In the genomic region with DNA sequence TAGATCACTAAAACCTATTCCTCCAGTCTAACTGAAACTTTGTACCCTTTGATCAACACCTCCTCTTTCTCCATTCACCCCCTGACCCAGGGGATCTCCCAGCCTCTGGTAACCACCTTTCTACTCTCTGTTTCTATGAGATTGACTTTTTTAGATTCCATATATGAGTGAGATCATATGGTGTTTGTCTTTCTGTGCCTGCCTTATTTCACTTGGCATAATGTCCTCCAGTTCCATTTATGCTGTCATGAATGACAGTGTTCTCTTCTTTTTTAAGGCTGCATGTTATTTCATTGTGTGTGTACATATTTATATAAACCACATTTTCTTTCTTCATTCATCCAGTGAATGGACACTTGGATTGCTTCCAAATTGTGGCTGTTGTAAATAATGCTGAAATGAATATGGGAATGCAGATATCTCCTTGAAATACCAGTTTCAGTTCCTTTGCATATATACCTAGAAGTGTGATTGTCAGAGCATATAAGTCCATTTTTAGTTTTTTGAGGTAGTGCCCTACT, we compare ENCODE assay signal across 11 cellular contexts. TPM values are rescaled to one million over a fixed set of nuclear protein-coding genes. Genes with fewer than 3 reads are reported as not detected.
DNase-seq lines count a peak whose midpoint lies in the region; ATAC-seq and TF ChIP-seq lines count a peak whose summit lies in the region.
"Had no signal": no experiment of that assay in that cellular context is flagged by ENCODE, and none has a peak within 500 bp of the region (broad histone marks: within the 10 kb centered on the region; RNA-seq: fewer than 3 reads in every experiment).

No MANE protein-coding gene starts in this region.

- in situ Hi-C loops in mammary epithelial cell (cut with MboI; ENCODE audit: low sequenced_read_pairs in 2 of 2): no loop called here
- in situ Hi-C loops in HAP-1 (cut with MboI; ENCODE audit: low sequenced_read_pairs): no loop called here

- H3K36me3 Mint-ChIP-seq in MCF 10A (ENCODE audit: insufficient read depth, unreplicated experiment): peaks cover 37% of the 10 kb centered on the region
- H3K36me3 Mint-ChIP-seq in stimulated activated memory B cell treated with anti-CD40 and anti-IgM and Interleukin-4, amounts not matched to agents 10 μg/mL and 1 μg/mL and 100 μg/mL, for 72 hours: peaks cover 80% of the 10 kb centered on the region

- H3K4me3 ChIP-seq in mammary epithelial cell (replicated peaks in 1 of 3; ENCODE audit: insufficient read depth in 1 of 3, low read depth in 2 of 3, low read length in 3 of 3) (no peak overlapping the region), OCI-LY3 (ENCODE audit: low read length) (peak overlapping the region; percentile 29), PC-9 (no peak overlapping the region), HAP-1 (no peak overlapping the region)
- H3K4me3 ChIP-seq: BLaER1 treated with 17β-estradiol and CSF1 and Interleukin-3, amounts not matched to agents 10 nM and 100 nM; esophagus muscularis mucosa had no signal

- intact Hi-C loops in mammary epithelial cell (cut with micrococcal nuclease): no loop called here
- intact Hi-C loops in MCF 10A (cut with micrococcal nuclease): no loop called here
- intact Hi-C loops in PC-9 (cut with micrococcal nuclease; ENCODE audit: unreplicated experiment): no loop called here

- H3K4me1 ChIP-seq in mammary epithelial cell (ENCODE audit: insufficient read depth, low read length) (peaks cover 12% of the 10 kb centered on the region), OCI-LY3 (ENCODE audit: low read length) (peaks cover 57% of the 10 kb centered on the region), PC-9 (replicated peaks; ENCODE audit: insufficient read depth) (peaks cover 14% of the 10 kb centered on the region), HAP-1 (no peaks in the 10 kb centered on the region)

- H3K36me3 ChIP-seq in mammary epithelial cell (ENCODE audit: insufficient read depth, low read length) (peaks cover 4% of the 10 kb centered on the region), OCI-LY3 (replicated peaks; ENCODE audit: low read depth, low read length) (peaks cover 71% of the 10 kb centered on the region), PC-9 (ENCODE audit: low read depth) (peaks cover 28% of the 10 kb centered on the region), HAP-1 (replicated peaks) (peaks cover 40% of the 10 kb centered on the region)

- peak; percentile 90 for ATAC-seq in HG02759 (IDR thresholded peaks at IDR 0.05; ENCODE audit: unreplicated experiment)
- ATAC-seq in stimulated activated memory B cell treated with anti-CD40 and anti-IgM and Interleukin-4, amounts not matched to agents 10 μg/mL and 1 μg/mL and 100 μg/mL, for 72 hours: peak; percentile 89

- no peaks in the 10 kb centered on the region for H3K9me3 Mint-ChIP-seq in MCF 10A (ENCODE audit: unreplicated experiment)
- no peaks in the 10 kb centered on the region for H3K9me3 Mint-ChIP-seq in stimulated activated memory B cell treated with anti-CD40 and anti-IgM and Interleukin-4, amounts not matched to agents 10 μg/mL and 1 μg/mL and 100 μg/mL, for 72 hours

- H3K27ac Mint-ChIP-seq in MCF 10A (ENCODE audit: low read depth, unreplicated experiment): no peak overlapping the region
- peak overlapping the region; percentile 9 for H3K27ac Mint-ChIP-seq in stimulated activated memory B cell treated with anti-CD40 and anti-IgM and Interleukin-4, amounts not matched to agents 10 μg/mL and 1 μg/mL and 100 μg/mL, for 72 hours

- no peaks in the 10 kb centered on the region for H3K9me3 ChIP-seq in mammary epithelial cell (replicated peaks; ENCODE audit: insufficient read depth, low read length)
- no peaks in the 10 kb centered on the region for H3K9me3 ChIP-seq in OCI-LY3 (ENCODE audit: insufficient read depth, low read length)
- no peaks in the 10 kb centered on the region for H3K9me3 ChIP-seq in PC-9 (ENCODE audit: insufficient read depth, low read depth)
- H3K9me3 ChIP-seq in HAP-1: no peaks in the 10 kb centered on the region
- H3K9me3 ChIP-seq: esophagus muscularis mucosa had no signal

- H3K4me1 Mint-ChIP-seq in MCF 10A (ENCODE audit: insufficient read depth, unreplicated experiment): no peaks in the 10 kb centered on the region
- peaks cover 7% of the 10 kb centered on the region for H3K4me1 Mint-ChIP-seq in stimulated activated memory B cell treated with anti-CD40 and anti-IgM and Interleukin-4, amounts not matched to agents 10 μg/mL and 1 μg/mL and 100 μg/mL, for 72 hours

- no peak for TF ChIP-seq CTCF in mammary epithelial cell (conservative IDR thresholded peaks at IDR 0.05 in 1 of 2, IDR thresholded peaks at IDR 0.05 in 1 of 2; ENCODE audit: extremely low read depth in 1 of 2, insufficient read depth in 1 of 2, low read depth in 1 of 2, low read length in 2 of 2)
- TF ChIP-seq CTCF in MCF 10A (IDR thresholded peaks at IDR 0.05; ENCODE audit: unreplicated experiment): no peak
- TF ChIP-seq CTCF in OCI-LY3 (IDR thresholded peaks at IDR 0.05; ENCODE audit: low read depth, low read length): no peak
- no peak for TF ChIP-seq CTCF in PC-9 (conservative IDR thresholded peaks at IDR 0.05)

- no peaks in the 10 kb centered on the region for H3K9me2 ChIP-seq in PC-9 (ENCODE audit: insufficient read depth)

- H2AFZ ChIP-seq in mammary epithelial cell (ENCODE audit: low read depth, low read length) (no peak overlapping the region), OCI-LY3 (ENCODE audit: low read depth, low read length) (no peak overlapping the region), PC-9 (no peak overlapping the region)

- no peak overlapping the region for H3K27ac ChIP-seq in mammary epithelial cell (ENCODE audit: insufficient read depth, low read depth, low read length)
- H3K27ac ChIP-seq in OCI-LY3 (ENCODE audit: low read length): peak overlapping the region; percentile 83
- no peak overlapping the region for H3K27ac ChIP-seq in PC-9
- H3K27ac ChIP-seq: BLaER1 treated with 17β-estradiol and CSF1 and Interleukin-3, amounts not matched to agents 10 nM and 100 nM; HL-60 had no signal

- H3K27me3 ChIP-seq in mammary epithelial cell (ENCODE audit: insufficient read depth, low read length) (no peaks in the 10 kb centered on the region), OCI-LY3 (ENCODE audit: low read depth, low read length) (no peaks in the 10 kb centered on the region), PC-9 (ENCODE audit: insufficient read depth, low read depth) (no peaks in the 10 kb centered on the region), HAP-1 (ENCODE audit: low read depth) (no peaks in the 10 kb centered on the region)
- H3K27me3 ChIP-seq: BLaER1 treated with 17β-estradiol and CSF1 and Interleukin-3, amounts not matched to agents 10 nM and 100 nM; esophagus muscularis mucosa had no signal

- H3K9ac ChIP-seq in mammary epithelial cell (ENCODE audit: insufficient read depth, low read length) (no peak overlapping the region), OCI-LY3 (ENCODE audit: low read length) (peak overlapping the region; percentile 28; the same call in 1 of the 2 replicates)
- H3K9ac ChIP-seq: BLaER1 treated with 17β-estradiol and CSF1 and Interleukin-3, amounts not matched to agents 10 nM and 100 nM had no signal

- dilution Hi-C loops in mammary epithelial cell (cut with HindIII; ENCODE audit: low sequenced_read_pairs): no loop called here

- no TSS peak for BruUV-seq in mammary epithelial cell (replicated peaks; lab: Mats Ljungman, UMichigan)
- BruUV-seq in MCF 10A (replicated peaks; lab: Mats Ljungman, UMichigan): no TSS peak
- BruUV-seq in PC-9 (replicated peaks; lab: Mats Ljungman, UMichigan): no TSS peak

- H3K4me2 ChIP-seq in mammary epithelial cell (ENCODE audit: insufficient read depth, low read depth, low read length): no peak overlapping the region
- peak overlapping the region; percentile 64 for H3K4me2 ChIP-seq in OCI-LY3 (ENCODE audit: low read length)
- H3K4me2 ChIP-seq in PC-9: no peak overlapping the region
- H3K4me2 ChIP-seq: BLaER1 treated with 17β-estradiol and CSF1 and Interleukin-3, amounts not matched to agents 10 nM and 100 nM had no signal

- H3K4me3 Mint-ChIP-seq in MCF 10A (ENCODE audit: unreplicated experiment): no peak overlapping the region
- H3K4me3 Mint-ChIP-seq in stimulated activated memory B cell treated with anti-CD40 and anti-IgM and Interleukin-4, amounts not matched to agents 10 μg/mL and 1 μg/mL and 100 μg/mL, for 72 hours: no peak overlapping the region

- H3K27me3 Mint-ChIP-seq in MCF 10A (ENCODE audit: insufficient read depth, unreplicated experiment): no peaks in the 10 kb centered on the region
- no peaks in the 10 kb centered on the region for H3K27me3 Mint-ChIP-seq in stimulated activated memory B cell treated with anti-CD40 and anti-IgM and Interleukin-4, amounts not matched to agents 10 μg/mL and 1 μg/mL and 100 μg/mL, for 72 hours

- H3K79me2 ChIP-seq in mammary epithelial cell (ENCODE audit: insufficient read depth, low read length): no peaks in the 10 kb centered on the region
- H3K79me2 ChIP-seq in OCI-LY3 (ENCODE audit: low read length): peaks cover 4% of the 10 kb centered on the region; the same call in 1 of the 2 replicates
- no peaks in the 10 kb centered on the region for H3K79me2 ChIP-seq in PC-9 (ENCODE audit: low read depth)

- CTCF ChIA-PET in mammary epithelial cell (lab: Charles Lee; ENCODE audit: low non-redundant PET): no interaction called here
- CTCF ChIA-PET in MCF 10A (lab: Yijun Ruan, JAX): no interaction called here
- CTCF ChIA-PET in PC-9 (lab: Charles Lee): no interaction called here

- H3F3A ChIP-seq in PC-9 (ENCODE audit: insufficient read depth, low read depth): peaks cover 8% of the 10 kb centered on the region; the same call in 1 of the 2 replicates

- H4K20me1 ChIP-seq in mammary epithelial cell (ENCODE audit: insufficient read depth, low read length): no peaks in the 10 kb centered on the region
- no peaks in the 10 kb centered on the region for H4K20me1 ChIP-seq in OCI-LY3 (ENCODE audit: insufficient read depth, low read length)
- H4K20me1 ChIP-seq in PC-9 (ENCODE audit: insufficient read depth): no peaks in the 10 kb centered on the region

- POLR2A ChIA-PET in MCF 10A (lab: Yijun Ruan, JAX): no interaction called here
- POLR2A ChIA-PET in PC-9 (lab: Charles Lee; ENCODE audit: unreplicated experiment): no interaction called here

- DNase-seq in mammary epithelial cell (peak; percentile 5), MCF 10A (ENCODE audit: unreplicated experiment) (no peak), PC-9 (no peak), COR-L47 (lab: John Stamatoyannopoulos, UW) (no peak), HAP-1 (ENCODE audit: low spot score in 2 of 2) (no peak)

RNA-seq across cellular contexts. Expression of a gene that starts 57.7 kb away (rescaled TPM):
- total RNA-seq in mammary epithelial cell (1 to 10 TPM; 8.1 to 9.5 TPM), MCF 10A (2022) (7.8 and 8.3 TPM in 2 replicates), PC-9 (2021) (12.1 and 12.6 TPM in 2 replicates)
- polyA plus RNA-seq in mammary epithelial cell: 9.2 TPM
- polyA minus RNA-seq in mammary epithelial cell: 13.4 TPM
